8 cellular contexts compared by ENCODE assay signal in the genomic region with DNA sequence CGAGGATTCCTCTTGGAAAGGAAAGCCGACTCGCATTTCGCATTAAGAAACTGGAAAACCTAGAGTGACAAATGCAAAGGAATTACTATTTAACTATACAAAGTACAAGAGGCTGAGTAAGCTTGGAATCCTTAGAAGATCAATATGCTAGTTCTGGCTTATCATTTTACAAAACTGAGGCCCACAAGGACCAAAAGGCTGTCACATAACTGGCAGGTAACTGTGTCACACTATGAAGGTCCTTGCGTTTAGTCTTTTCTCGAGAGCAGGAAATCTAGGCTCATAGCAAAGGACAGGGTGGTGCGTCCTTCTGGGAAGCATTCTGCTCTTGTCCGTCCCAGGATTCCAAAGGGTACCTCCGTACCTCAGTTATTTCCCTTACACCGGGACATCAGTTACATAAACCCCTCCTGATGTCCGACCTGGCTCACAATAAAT. TPM values are rescaled to one million over a fixed set of nuclear protein-coding genes. Genes with fewer than 3 reads are reported as not detected.
DNase-seq lines count a peak whose midpoint lies in the region; ATAC-seq and TF ChIP-seq lines count a peak whose summit lies in the region.

No MANE protein-coding gene starts in this region.

- H3K4me3 ChIP-seq in BLaER1 treated with 17β-estradiol and CSF1 and Interleukin-3, amounts not matched to agents 10 nM and 100 nM = peak overlapping the region; percentile 58 to 95 (median 88)
- H3K4me3 ChIP-seq in HEK293 (ENCODE audit: low read depth, low read length) (peak overlapping the region; percentile 84), WERI-Rb-1 (ENCODE audit: low read depth, low read length) (peak overlapping the region; percentile 87), heart left ventricle (peak overlapping the region; percentile 51 to 93 (median 76)), skeletal muscle cell (ENCODE audit: low read depth, low read length) (peak overlapping the region; percentile 97)

- H3K9ac ChIP-seq in BLaER1 treated with 17β-estradiol and CSF1 and Interleukin-3, amounts not matched to agents 10 nM and 100 nM = peak overlapping the region; percentile 88 to 99 (median 98)

- POLR2A ChIA-PET in HEK293 (lab: Yijun Ruan, JAX) = interaction anchor here (0.6 to 4.2 kb wide), 6 partner anchors 9 to 161 kb away, joined by 3 to 65 read pairs (median 6); a partner anchor contains a TSS

- H3K4me2 ChIP-seq in BLaER1 treated with 17β-estradiol and CSF1 and Interleukin-3, amounts not matched to agents 10 nM and 100 nM = peak overlapping the region; percentile 80 to 98 (median 91)

- H3K27ac ChIP-seq in BLaER1 treated with 17β-estradiol and CSF1 and Interleukin-3, amounts not matched to agents 10 nM and 100 nM = peak overlapping the region; percentile 84 to 98 (median 96)
- H3K27ac ChIP-seq in HEK293 (ENCODE audit: extremely low read depth, low read depth, low read length) (peak overlapping the region; percentile 93), WERI-Rb-1 (peak overlapping the region; percentile 83), heart left ventricle (peak overlapping the region; percentile 66 to 97 (median 88))

- peak; percentile 13 to 37 (median 20) for ATAC-seq in heart left ventricle

- DNase-seq in WERI-Rb-1 (no peak), heart left ventricle (no peak), skeletal muscle cell (ENCODE audit: low read depth) (no peak), NCI-H1436 treated with DMSO at 0.1 percent for 48 hours (lab: John Stamatoyannopoulos, UW) (no peak), HPDE6-E6E7 (ENCODE audit: extremely low spot score) (no peak), NCI-H1930 (lab: John Stamatoyannopoulos, UW) (no peak)

- no peaks in the 10 kb centered on the region for H3K27me3 ChIP-seq in BLaER1 treated with 17β-estradiol and CSF1 and Interleukin-3, amounts not matched to agents 10 nM and 100 nM
- H3K27me3 ChIP-seq in WERI-Rb-1 (ENCODE audit: insufficient read depth, low read depth, severe bottlenecking) = no peaks in the 10 kb centered on the region
- H3K27me3 ChIP-seq in heart left ventricle = no peaks in the 10 kb centered on the region

- intact Hi-C loops in heart left ventricle (cut with DNase I) = loop anchor here in 6 of 10 donors (1.0 to 5.0 kb wide), 3 partner anchors 9 to 114 kb away; a partner anchor contains a TSS

- 0 to 2% (median 1%) methylated on average over 11 of the region's 11 CpGs for WGBS in heart left ventricle, 4 donors

- H3K36me3 ChIP-seq in BLaER1 treated with 17β-estradiol and CSF1 and Interleukin-3, amounts not matched to agents 10 nM and 100 nM = peaks cover 47 to 52% (median 50%) of the 10 kb centered on the region in 11 experiments
- H3K36me3 ChIP-seq in HEK293 (ENCODE audit: control insufficient read depth in 2 of 2, insufficient read depth in 1 of 2, low read length in 2 of 2) = peaks cover 37 to 57% of the 10 kb centered on the region in 2 experiments
- peaks cover 55% of the 10 kb centered on the region for H3K36me3 ChIP-seq in WERI-Rb-1
- peaks cover 0 to 50% (median 48%) of the 10 kb centered on the region in 9 donors for H3K36me3 ChIP-seq in heart left ventricle

- TF ChIP-seq CTCF in HEK293 (tag by site-specific recombination; IDR thresholded peaks at IDR 0.05) (no peak), WERI-Rb-1 (IDR thresholded peaks at IDR 0.05; ENCODE audit: low read depth, low read length) (no peak), heart left ventricle (IDR thresholded peaks at IDR 0.05) (no peak)

- H3K9me3 ChIP-seq in BLaER1 treated with 17β-estradiol and CSF1 and Interleukin-3, amounts not matched to agents 10 nM and 100 nM (replicated peaks in 1 of 11) = no peaks in the 10 kb centered on the region
- H3K9me3 ChIP-seq in HEK293 (ENCODE audit: control insufficient read depth, insufficient read depth, low read depth, low read length) = no peaks in the 10 kb centered on the region
- H3K9me3 ChIP-seq in WERI-Rb-1 (ENCODE audit: severe bottlenecking) = no peaks in the 10 kb centered on the region
- H3K9me3 ChIP-seq in heart left ventricle = no peaks in the 10 kb centered on the region

- CTCF ChIA-PET in HEK293 (lab: Yijun Ruan, JAX) = interaction anchor here (1.1 kb wide), 1 partner anchor 8 kb away, joined by 4 read pairs; no protein-coding TSS in a partner anchor

- no peak for TF ChIP-seq POLR2A in heart left ventricle (IDR thresholded peaks at IDR 0.05)

- peaks cover 44 to 54% (median 49%) of the 10 kb centered on the region in 11 experiments for H4K20me1 ChIP-seq in BLaER1 treated with 17β-estradiol and CSF1 and Interleukin-3, amounts not matched to agents 10 nM and 100 nM

- H3K4me1 ChIP-seq in BLaER1 treated with 17β-estradiol and CSF1 and Interleukin-3, amounts not matched to agents 10 nM and 100 nM = peaks cover 32 to 82% (median 53%) of the 10 kb centered on the region in 10 experiments
- no peaks in the 10 kb centered on the region for H3K4me1 ChIP-seq in HEK293 (ENCODE audit: control insufficient read depth, insufficient read depth, low read length)
- peaks cover 4 to 62% (median 27%) of the 10 kb centered on the region in 12 donors for H3K4me1 ChIP-seq in heart left ventricle

TF ChIP-seq in HEK293, 187 proteins besides CTCF, POLR2A, EP300 and RAD21 (continues in another document):
- TF ChIP-seq ZBTB17 (tag by site-specific recombination; IDR thresholded peaks at IDR 0.05) (no peak), ZNF157 (tag by site-specific recombination; IDR thresholded peaks at IDR 0.05) (no peak), ZNF558 (tag by site-specific recombination; IDR thresholded peaks at IDR 0.05) (no peak), ZNF292 (tag by site-specific recombination; IDR thresholded peaks at IDR 0.05; ENCODE audit: borderline replicate concordance, low read depth) (no peak), ZNF37A (tag by site-specific recombination; IDR thresholded peaks at IDR 0.05) (no peak)
- TF ChIP-seq, protein P1, sequence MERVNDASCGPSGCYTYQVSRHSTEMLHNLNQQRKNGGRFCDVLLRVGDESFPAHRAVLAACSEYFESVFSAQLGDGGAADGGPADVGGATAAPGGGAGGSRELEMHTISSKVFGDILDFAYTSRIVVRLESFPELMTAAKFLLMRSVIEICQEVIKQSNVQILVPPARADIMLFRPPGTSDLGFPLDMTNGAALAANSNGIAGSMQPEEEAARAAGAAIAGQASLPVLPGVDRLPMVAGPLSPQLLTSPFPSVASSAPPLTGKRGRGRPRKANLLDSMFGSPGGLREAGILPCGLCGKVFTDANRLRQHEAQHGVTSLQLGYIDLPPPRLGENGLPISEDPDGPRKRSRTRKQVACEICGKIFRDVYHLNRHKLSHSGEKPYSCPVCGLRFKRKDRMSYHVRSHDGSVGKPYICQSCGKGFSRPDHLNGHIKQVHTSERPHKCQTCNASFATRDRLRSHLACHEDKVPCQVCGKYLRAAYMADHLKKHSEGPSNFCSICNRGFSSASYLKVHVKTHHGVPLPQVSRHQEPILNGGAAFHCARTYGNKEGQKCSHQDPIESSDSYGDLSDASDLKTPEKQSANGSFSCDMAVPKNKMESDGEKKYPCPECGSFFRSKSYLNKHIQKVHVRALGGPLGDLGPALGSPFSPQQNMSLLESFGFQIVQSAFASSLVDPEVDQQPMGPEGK (tag by site-specific recombination; IDR thresholded peaks at IDR 0.05) = no peak
- TF ChIP-seq, protein P2, sequence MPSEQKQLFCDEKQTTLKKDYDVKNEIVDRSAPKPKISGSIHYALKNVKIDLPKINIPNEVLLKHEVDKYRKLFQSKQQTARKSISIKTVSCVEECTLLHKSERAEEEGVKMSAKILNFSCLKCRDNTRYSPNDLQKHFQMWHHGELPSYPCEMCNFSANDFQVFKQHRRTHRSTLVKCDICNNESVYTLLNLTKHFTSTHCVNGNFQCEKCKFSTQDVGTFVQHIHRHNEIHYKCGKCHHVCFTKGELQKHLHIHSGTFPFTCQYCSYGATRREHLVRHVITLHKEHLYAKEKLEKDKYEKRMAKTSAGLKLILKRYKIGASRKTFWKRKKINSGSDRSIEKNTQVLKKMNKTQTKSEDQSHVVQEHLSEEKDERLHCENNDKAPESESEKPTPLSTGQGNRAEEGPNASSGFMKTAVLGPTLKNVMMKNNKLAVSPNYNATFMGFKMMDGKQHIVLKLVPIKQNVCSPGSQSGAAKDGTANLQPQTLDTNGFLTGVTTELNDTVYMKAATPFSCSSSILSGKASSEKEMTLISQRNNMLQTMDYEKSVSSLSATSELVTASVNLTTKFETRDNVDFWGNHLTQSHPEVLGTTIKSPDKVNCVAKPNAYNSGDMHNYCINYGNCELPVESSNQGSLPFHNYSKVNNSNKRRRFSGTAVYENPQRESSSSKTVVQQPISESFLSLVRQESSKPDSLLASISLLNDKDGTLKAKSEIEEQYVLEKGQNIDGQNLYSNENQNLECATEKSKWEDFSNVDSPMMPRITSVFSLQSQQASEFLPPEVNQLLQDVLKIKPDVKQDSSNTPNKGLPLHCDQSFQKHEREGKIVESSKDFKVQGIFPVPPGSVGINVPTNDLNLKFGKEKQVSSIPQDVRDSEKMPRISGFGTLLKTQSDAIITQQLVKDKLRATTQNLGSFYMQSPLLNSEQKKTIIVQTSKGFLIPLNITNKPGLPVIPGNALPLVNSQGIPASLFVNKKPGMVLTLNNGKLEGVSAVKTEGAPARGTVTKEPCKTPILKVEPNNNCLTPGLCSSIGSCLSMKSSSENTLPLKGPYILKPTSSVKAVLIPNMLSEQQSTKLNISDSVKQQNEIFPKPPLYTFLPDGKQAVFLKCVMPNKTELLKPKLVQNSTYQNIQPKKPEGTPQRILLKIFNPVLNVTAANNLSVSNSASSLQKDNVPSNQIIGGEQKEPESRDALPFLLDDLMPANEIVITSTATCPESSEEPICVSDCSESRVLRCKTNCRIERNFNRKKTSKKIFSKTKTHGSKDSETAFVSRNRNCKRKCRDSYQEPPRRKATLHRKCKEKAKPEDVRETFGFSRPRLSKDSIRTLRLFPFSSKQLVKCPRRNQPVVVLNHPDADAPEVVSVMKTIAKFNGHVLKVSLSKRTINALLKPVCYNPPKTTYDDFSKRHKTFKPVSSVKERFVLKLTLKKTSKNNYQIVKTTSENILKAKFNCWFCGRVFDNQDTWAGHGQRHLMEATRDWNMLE (tag by site-specific recombination; conservative IDR thresholded peaks at IDR 0.05; ENCODE audit: low read depth) = no peak
- TF ChIP-seq, protein P3, sequence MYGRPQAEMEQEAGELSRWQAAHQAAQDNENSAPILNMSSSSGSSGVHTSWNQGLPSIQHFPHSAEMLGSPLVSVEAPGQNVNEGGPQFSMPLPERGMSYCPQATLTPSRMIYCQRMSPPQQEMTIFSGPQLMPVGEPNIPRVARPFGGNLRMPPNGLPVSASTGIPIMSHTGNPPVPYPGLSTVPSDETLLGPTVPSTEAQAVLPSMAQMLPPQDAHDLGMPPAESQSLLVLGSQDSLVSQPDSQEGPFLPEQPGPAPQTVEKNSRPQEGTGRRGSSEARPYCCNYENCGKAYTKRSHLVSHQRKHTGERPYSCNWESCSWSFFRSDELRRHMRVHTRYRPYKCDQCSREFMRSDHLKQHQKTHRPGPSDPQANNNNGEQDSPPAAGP (tag by site-specific recombination; IDR thresholded peaks at IDR 0.05) = no peak

RNA-seq across cellular contexts. Expression of a gene that starts 0.6 kb away (rescaled TPM):
- 1,000 to 10,000 TPM in 2 of 9 donors, 100 to 1,000 TPM in 7; 673 to 1,075 (median 848) TPM for total RNA-seq in heart left ventricle
- polyA plus RNA-seq in heart left ventricle = 1,000 to 10,000 TPM; 2,429 to 2,669 TPM

RNA-seq across cellular contexts. Expression of a gene that starts 9.0 kb away (rescaled TPM):
- total RNA-seq in heart left ventricle = 10 to 100 TPM in 5 of 9 donors, 1 to 10 TPM in 4; 8.6 to 12.9 (median 10.4) TPM
- polyA plus RNA-seq in heart left ventricle = 1 to 10 TPM; 4.6 to 6.0 TPM

RNA-seq across cellular contexts. Expression of a gene that starts 38.5 kb away (rescaled TPM):
- total RNA-seq in heart left ventricle = 10 to 100 TPM in 3 of 9 donors, 1 to 10 TPM in 6; 5.1 to 12.3 (median 6.9) TPM
- polyA plus RNA-seq in heart left ventricle = 1 to 10 TPM; 1.9 to 3.3 TPM
